In genomic region chr1:234065794-234066447, GRCh38 we compare ENCODE assay signal across 8 cellular contexts.
DNase-seq lines count a peak whose midpoint lies in the region; ATAC-seq, FAIRE-seq and TF ChIP-seq lines count a peak whose summit lies in the region.

No MANE protein-coding gene starts in this region.

- intact Hi-C loops in head of caudate nucleus (cut with DNase I): no loop called here

- peak; percentile 78 to 80 for TF ChIP-seq RAD21 in A549 (conservative IDR thresholded peaks at IDR 0.05 in 1 of 2, IDR thresholded peaks at IDR 0.05 in 1 of 2)

- H3K9me3 ChIP-seq in A549: peaks cover 12% of the 10 kb centered on the region; the same call in 2 of the 3 replicates

- H3K27me3 Mint-ChIP-seq in activated naive CD4-positive, alpha-beta T cell treated with anti-CD3 and anti-CD28 coated beads, Interleukin-2, amount 10 ng/mL, durations not matched to agents 7 days and 5 days: peaks cover 14% of the 10 kb centered on the region

- TF ChIP-seq CTCF in A549 (IDR thresholded peaks at IDR 0.05): peak; percentile 76
- TF ChIP-seq CTCF in LNCAP (IDR thresholded peaks at IDR 0.05): peak; percentile 91
- peak; percentile 85 for TF ChIP-seq CTCF in retinal pigment epithelial cell (conservative IDR thresholded peaks at IDR 0.05; ENCODE audit: low read depth, low read length)

- H3K4me1 ChIP-seq in A549: no peaks in the 10 kb centered on the region

- H3K4me3 ChIP-seq in A549 (no peak overlapping the region), retinal pigment epithelial cell (ENCODE audit: low read length) (no peak overlapping the region)

- DNase-seq in A549 (ENCODE audit: low read depth in 1 of 2, low spot score in 1 of 2): peak; percentile 58 to 76
- DNase-seq in SK-N-DZ (ENCODE audit: low spot score): peak; percentile 55
- peak; percentile 72 for DNase-seq in activated naive CD4-positive, alpha-beta T cell treated with anti-CD3 and anti-CD28 coated beads, Interleukin-2, amount 10 ng/mL, durations not matched to agents 7 days and 5 days
- peak; percentile 25 to 94 (median 82) for DNase-seq in head of caudate nucleus
- DNase-seq in retinal pigment epithelial cell (ENCODE audit: low read depth): peak; percentile 12

- WGBS in A549 (ENCODE audit: missing lambda C conversion rate): 36% methylated on average over 17 of the region's 17 CpGs

- POLR2A ChIA-PET in A549 (lab: Yijun Ruan, JAX): no interaction called here

- no peaks in the 10 kb centered on the region for H3K9me3 Mint-ChIP-seq in activated naive CD4-positive, alpha-beta T cell treated with anti-CD3 and anti-CD28 coated beads, Interleukin-2, amount 10 ng/mL, durations not matched to agents 7 days and 5 days

- H3K27ac Mint-ChIP-seq in activated naive CD4-positive, alpha-beta T cell treated with anti-CD3 and anti-CD28 coated beads, Interleukin-2, amount 10 ng/mL, durations not matched to agents 7 days and 5 days: no peak overlapping the region

- no peaks in the 10 kb centered on the region for H3K36me3 Mint-ChIP-seq in activated naive CD4-positive, alpha-beta T cell treated with anti-CD3 and anti-CD28 coated beads, Interleukin-2, amount 10 ng/mL, durations not matched to agents 7 days and 5 days

- H3K4me2 ChIP-seq in A549: no peak overlapping the region; the same call in 2 of the 3 replicates

- CTCF ChIA-PET in A549 (lab: Yijun Ruan, JAX): interaction anchor here (0.5 to 4.5 kb wide), 18 partner anchors 8 to 761 kb away, joined by 3 to 28 read pairs (median 4); partner anchors contain the start of gene SLC35F3
- CTCF ChIA-PET in activated naive CD4-positive, alpha-beta T cell treated with anti-CD3 and anti-CD28 coated beads, Interleukin-2, amount 10 ng/mL, durations not matched to agents 7 days and 5 days (lab: Charles Lee): interaction anchor here (0.6 to 3.2 kb wide), 17 partner anchors 8 to 760 kb away, joined by 3 to 31 read pairs (median 4); no protein-coding TSS in a partner anchor

- TF ChIP-seq EP300 in A549 (IDR thresholded peaks at IDR 0.05): no peak

- H3K4me3 Mint-ChIP-seq in activated naive CD4-positive, alpha-beta T cell treated with anti-CD3 and anti-CD28 coated beads, Interleukin-2, amount 10 ng/mL, durations not matched to agents 7 days and 5 days: no peak overlapping the region

- no peak for TF ChIP-seq POLR2A in A549 (IDR thresholded peaks at IDR 0.05; ENCODE audit: low read length)

- H3K4me1 Mint-ChIP-seq in activated naive CD4-positive, alpha-beta T cell treated with anti-CD3 and anti-CD28 coated beads, Interleukin-2, amount 10 ng/mL, durations not matched to agents 7 days and 5 days: no peaks in the 10 kb centered on the region

- 0 out of 6 replicates have a peak overlapping the region, but pooled peaks of 1 of the 2 experiments have one; percentile 3 for H3K27ac ChIP-seq in A549

- ATAC-seq in A549 (peak; percentile 84 to 97; a peak in 5 of 6 replicates), GM18511 (IDR thresholded peaks at IDR 0.05; ENCODE audit: unreplicated experiment) (peak; percentile 61), HG03097 (IDR thresholded peaks at IDR 0.05; ENCODE audit: low FRiP score, unreplicated experiment) (no peak)

- FAIRE-seq in A549 (lab: Jason Lieb, UNC): peak; percentile 59

TF ChIP-seq in A549, 52 proteins besides CTCF, POLR2A, EP300 and RAD21:
- TF ChIP-seq HEYL (CRISPR knock-in tag; IDR thresholded peaks at IDR 0.05) (no peak), REST (IDR thresholded peaks at IDR 0.05) (no peak), PHF8 (IDR thresholded peaks at IDR 0.05; ENCODE audit: borderline replicate concordance, low read depth) (no peak), SMC3 (IDR thresholded peaks at IDR 0.05) (peak; percentile 90), NPAS2 (CRISPR knock-in tag; IDR thresholded peaks at IDR 0.05; ENCODE audit: borderline replicate concordance) (no peak)

Comparison
In these comparisons a context has a peak if more than half of its experiments do, and no peak if none do; other contexts are left out.
1. DNase-seq: peak in every context shown above with its lines; median percentile 82 in head of caudate nucleus; 72 in activated naive CD4-positive, alpha-beta T cell treated with anti-CD3 and anti-CD28 coated beads, Interleukin-2, amount 10 ng/mL, durations not matched to agents 7 days and 5 days; 67 in A549; 55 in SK-N-DZ; 12 in retinal pigment epithelial cell.